Comparison of ENCODE assay signal across 24 cellular contexts in the genomic region with DNA sequence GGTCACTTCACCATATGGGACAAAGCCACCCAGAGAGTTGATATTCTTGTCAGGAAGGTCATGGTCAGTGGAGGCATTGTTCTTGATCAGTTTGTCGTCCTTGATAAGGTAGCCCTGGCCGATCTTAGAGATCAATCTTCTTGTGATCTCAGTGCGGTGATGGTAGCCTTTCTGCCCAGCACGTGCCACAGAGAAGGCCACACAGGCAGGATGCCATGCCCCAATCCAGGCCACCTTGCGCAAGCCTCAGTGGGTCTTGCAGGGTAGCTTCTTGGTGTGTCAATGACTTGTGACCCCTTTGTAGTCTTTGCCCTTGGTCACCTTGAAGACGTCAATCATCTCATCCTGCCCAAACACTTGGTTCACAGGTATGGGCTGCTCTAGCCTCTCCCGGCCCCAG.
DNase-seq lines count a peak whose midpoint lies in the region; ATAC-seq, FAIRE-seq and TF ChIP-seq lines count a peak whose summit lies in the region.
"Had no signal": no experiment of that assay in that cellular context is flagged by ENCODE, and none has a peak within 500 bp of the region (broad histone marks: within the 10 kb centered on the region; RNA-seq: fewer than 3 reads in every experiment).

No MANE protein-coding gene starts in this region.

- no peak overlapping the region for H2BK20ac ChIP-seq in H1 (ENCODE audit: low read length)

- H3K9me3 ChIP-seq in BLaER1 = peaks cover 15% of the 10 kb centered on the region
- H3K9me3 ChIP-seq in H1 (ENCODE audit: insufficient read depth in 2 of 2, low read depth in 1 of 2, low read length in 1 of 2) = peaks cover 2 to 9% of the 10 kb centered on the region in 2 experiments; a peak in 2 of 4 replicates
- H3K9me3 ChIP-seq in SJCRH30 (replicated peaks) = peaks cover 3% of the 10 kb centered on the region; the same call in 1 of the 2 replicates
- H3K9me3 ChIP-seq: Caco-2 had no signal

- H3K9me3 Mint-ChIP-seq in type B pancreatic cell = peaks cover 6% of the 10 kb centered on the region

- 93% methylated on average over 7 of the region's 7 CpGs; no CpG with 5 or more reads in 1 of the 2 experiments for WGBS in H1 (ENCODE audit: extremely low coverage in 1 of 2, insufficient coverage in 1 of 2, insufficient read length in 1 of 2, insufficient replicate concordance in 2 of 2, low coverage in 1 of 2, low lambda C conversion rate in 2 of 2, missing lambda C conversion rate in 1 of 2), 2 experiments

- no peak overlapping the region for H3K4me3 ChIP-seq in BLaER1
- no peak overlapping the region for H3K4me3 ChIP-seq in H1 (ENCODE audit: extremely low read depth in 1 of 4, insufficient read depth in 2 of 4, low read depth in 3 of 4, low read length in 4 of 4)
- H3K4me3 ChIP-seq in SJCRH30 = no peak overlapping the region
- H3K4me3 ChIP-seq: A549 had no signal

- no peak overlapping the region for H2BK120ac ChIP-seq in H1 (replicated peaks; ENCODE audit: low read depth, low read length)

- 0 out of 2 replicates have a peak overlapping the region, but pooled peaks have one; percentile 29 for H4K8ac ChIP-seq in H1 (ENCODE audit: extremely low read depth, insufficient read depth, low read length)

- no peaks in the 10 kb centered on the region for H3K23me2 ChIP-seq in H1 (ENCODE audit: low read depth, low read length)

- no peak overlapping the region for H3K4ac ChIP-seq in H1 (replicated peaks; ENCODE audit: insufficient read length, low read depth, low read length)

- no peak for TF ChIP-seq POLR2A in H1 (IDR thresholded peaks at IDR 0.05; ENCODE audit: control extremely low read depth in 1 of 2, low read depth in 2 of 2, low read length in 2 of 2)

- no peaks in the 10 kb centered on the region for H3K4me1 Mint-ChIP-seq in type B pancreatic cell (ENCODE audit: unreplicated experiment)
- H3K4me1 Mint-ChIP-seq: CD14-positive monocyte; CD4-positive, alpha-beta memory T cell; CD4-positive, CD25-positive, alpha-beta regulatory T cell; CD8-positive, alpha-beta memory T cell had no signal

- no peak overlapping the region for H4K91ac ChIP-seq in H1 (replicated peaks; ENCODE audit: insufficient read length, low read length)

- H3K23ac ChIP-seq in H1 (ENCODE audit: insufficient read length) = no peak overlapping the region

- H3K79me2 ChIP-seq in H1 (ENCODE audit: control insufficient read depth in 1 of 2, insufficient read depth in 2 of 2, low read length in 2 of 2) = no peaks in the 10 kb centered on the region

- ATAC-seq in GM21825 (IDR thresholded peaks at IDR 0.05; ENCODE audit: unreplicated experiment) = no peak
- ATAC-seq: A549 had no signal

- H3K27me3 ChIP-seq in BLaER1 = no peaks in the 10 kb centered on the region
- no peaks in the 10 kb centered on the region for H3K27me3 ChIP-seq in H1 (replicated peaks in 1 of 4; ENCODE audit: control insufficient read depth in 3 of 4, extremely low read depth in 1 of 4, insufficient read depth in 3 of 4, low read length in 3 of 4)
- no peaks in the 10 kb centered on the region for H3K27me3 ChIP-seq in SJCRH30

- no peak overlapping the region for H3K14ac ChIP-seq in H1 (ENCODE audit: insufficient read length)

- no peaks in the 10 kb centered on the region for H3K36me3 ChIP-seq in BLaER1
- no peaks in the 10 kb centered on the region for H3K36me3 ChIP-seq in H1 (ENCODE audit: control insufficient read depth in 2 of 4, insufficient read depth in 4 of 4, low read length in 3 of 4)
- no peaks in the 10 kb centered on the region for H3K36me3 ChIP-seq in SJCRH30

- no peak overlapping the region for H2AK5ac ChIP-seq in H1 (ENCODE audit: low read depth, low read length)

- H4K20me1 ChIP-seq in BLaER1 = no peaks in the 10 kb centered on the region
- H4K20me1 ChIP-seq in H1 (replicated peaks in 1 of 2; ENCODE audit: control insufficient read depth in 1 of 2, insufficient read depth in 2 of 2, low read length in 2 of 2) = no peaks in the 10 kb centered on the region

- no peaks in the 10 kb centered on the region for H3K27me3 Mint-ChIP-seq in type B pancreatic cell

- no peak for FAIRE-seq in H1 (lab: Jason Lieb, UNC)
- FAIRE-seq: A549, D721Med, G401.6, GM12891, GM19239 had no signal

- no peak overlapping the region for H4K5ac ChIP-seq in H1 (ENCODE audit: insufficient read length, low read depth, low read length)

- POLR2A ChIA-PET in H1 (lab: Charles Lee; ENCODE audit: partially characterized antibody) = no interaction called here

- H2AFZ ChIP-seq in H1 (ENCODE audit: low read length) = no peak overlapping the region

- no peaks in the 10 kb centered on the region for H3K79me1 ChIP-seq in H1 (ENCODE audit: low read depth, low read length)

- CTCF ChIA-PET in H1 (lab: Charles Lee; ENCODE audit: partially characterized antibody) = no interaction called here

- H2BK5ac ChIP-seq in H1 (ENCODE audit: low read depth, low read length) = no peak overlapping the region

- H3K4me2 ChIP-seq in BLaER1 (peak overlapping the region; percentile 44), H1 (ENCODE audit: insufficient read depth in 1 of 2, low read depth in 2 of 2, low read length in 2 of 2) (no peak overlapping the region)
- H3K4me2 ChIP-seq: A549 had no signal

- H3K27ac ChIP-seq in BLaER1 (no peak overlapping the region), H1 (ENCODE audit: low read depth, low read length) (no peak overlapping the region), SJCRH30 (no peak overlapping the region), substantia nigra (ENCODE audit: low read depth, low read length, poor library complexity, severe bottlenecking) (no peak overlapping the region)
- H3K27ac ChIP-seq: A549 had no signal

- no peak for TF ChIP-seq CTCF in H1 (IDR thresholded peaks at IDR 0.05; ENCODE audit: control extremely low read depth in 1 of 3, insufficient read depth in 1 of 3, low read depth in 1 of 3, low read length in 3 of 3)
- TF ChIP-seq CTCF in type B pancreatic cell (conservative IDR thresholded peaks at IDR 0.05) = no peak

- H3K18ac ChIP-seq in H1 (ENCODE audit: extremely low read depth, low read length) = no peak overlapping the region

- peaks cover 4% of the 10 kb centered on the region for H3K36me3 Mint-ChIP-seq in type B pancreatic cell
- H3K36me3 Mint-ChIP-seq: CD14-positive monocyte; CD4-positive, alpha-beta memory T cell; CD4-positive, CD25-positive, alpha-beta regulatory T cell; CD8-positive, alpha-beta memory T cell had no signal

- peaks cover 21% of the 10 kb centered on the region for H3K4me1 ChIP-seq in BLaER1
- H3K4me1 ChIP-seq in H1 (replicated peaks in 1 of 4; ENCODE audit: control insufficient read depth in 3 of 4, insufficient read depth in 4 of 4, low read length in 3 of 4) = no peaks in the 10 kb centered on the region; a peak in 1 of 7 replicates
- H3K4me1 ChIP-seq in SJCRH30 = no peaks in the 10 kb centered on the region
- H3K4me1 ChIP-seq: A549, Caco-2 had no signal

- no peak for TF ChIP-seq EP300 in H1 (IDR thresholded peaks at IDR 0.05; ENCODE audit: borderline replicate concordance in 1 of 2, low read depth in 2 of 2, low read length in 2 of 2)

- peak; percentile 1 for DNase-seq in A172 (ENCODE audit: low spot score)
- no peak for DNase-seq in H1 (ENCODE audit: low read depth in 1 of 2, low spot score in 2 of 2)
- peak; percentile 39 for DNase-seq in type B pancreatic cell (ENCODE audit: extremely low spot score, unreplicated experiment)
- DNase-seq in SJCRH30 = no peak
- DNase-seq in substantia nigra (lab: John Stamatoyannopoulos, UW) = no peak
- DNase-seq: 8988T; AML-193; C1 segment of cervical spinal cord; Caco-2; Calu3; CD4-positive, alpha-beta memory T cell; CD4-positive, CD25-positive, alpha-beta regulatory T cell; CD8-positive, alpha-beta memory T cell; DMS79 treated with DMSO at 0.1 percent for 48 hours; GF-D8 had no signal

- H3K4me3 Mint-ChIP-seq in type B pancreatic cell = no peak overlapping the region
- H3K4me3 Mint-ChIP-seq: B cell; CD14-positive monocyte; CD4-positive, alpha-beta memory T cell; CD4-positive, CD25-positive, alpha-beta regulatory T cell; CD8-positive, alpha-beta memory T cell had no signal

- H2BK15ac ChIP-seq in H1 (ENCODE audit: low read length) = no peak overlapping the region

- no peak overlapping the region for H3K56ac ChIP-seq in H1 (replicated peaks; ENCODE audit: insufficient read length, low read depth, low read length)

- no peak overlapping the region for H2BK12ac ChIP-seq in H1 (ENCODE audit: low read depth, low read length)

- H3K9ac ChIP-seq in BLaER1 (no peak overlapping the region), H1 (replicated peaks in 1 of 4; ENCODE audit: extremely low read depth in 1 of 4, low read depth in 3 of 4, low read length in 3 of 4) (no peak overlapping the region)

- H3K27ac Mint-ChIP-seq in type B pancreatic cell = no peak overlapping the region
- H3K27ac Mint-ChIP-seq: B cell; CD14-positive monocyte; CD4-positive, CD25-positive, alpha-beta regulatory T cell; CD8-positive, alpha-beta memory T cell had no signal

- no peak for TF ChIP-seq RAD21 in H1 (IDR thresholded peaks at IDR 0.05 in 1 of 2, conservative IDR thresholded peaks at IDR 0.05 in 1 of 2; ENCODE audit: low read depth in 2 of 2, low read length in 2 of 2)

TF ChIP-seq in H1, 55 proteins besides CTCF, POLR2A, EP300 and RAD21 (continues in another document):
- TF ChIP-seq NANOG (IDR thresholded peaks at IDR 0.05; ENCODE audit: insufficient read depth, low read depth, low read length, poor library complexity, severe bottlenecking) (no peak), CTBP2 (IDR thresholded peaks at IDR 0.05; ENCODE audit: borderline replicate concordance, insufficient read depth, insufficient read length, low read length) (no peak), KDM5A (IDR thresholded peaks at IDR 0.05; ENCODE audit: low read length) (no peak), TAF1 (IDR thresholded peaks at IDR 0.05; ENCODE audit: low read depth, low read length) (no peak), SIN3A (conservative IDR thresholded peaks at IDR 0.05 in 1 of 2, IDR thresholded peaks at IDR 0.05 in 1 of 2; ENCODE audit: low read depth in 1 of 2, low read length in 2 of 2) (no peak), EZH2 (IDR thresholded peaks at IDR 0.05; ENCODE audit: low read depth, low read length, severe bottlenecking) (no peak), JUN (IDR thresholded peaks at IDR 0.05; ENCODE audit: low read depth, low read length) (no peak)
- TF ChIP-seq, protein P1, sequence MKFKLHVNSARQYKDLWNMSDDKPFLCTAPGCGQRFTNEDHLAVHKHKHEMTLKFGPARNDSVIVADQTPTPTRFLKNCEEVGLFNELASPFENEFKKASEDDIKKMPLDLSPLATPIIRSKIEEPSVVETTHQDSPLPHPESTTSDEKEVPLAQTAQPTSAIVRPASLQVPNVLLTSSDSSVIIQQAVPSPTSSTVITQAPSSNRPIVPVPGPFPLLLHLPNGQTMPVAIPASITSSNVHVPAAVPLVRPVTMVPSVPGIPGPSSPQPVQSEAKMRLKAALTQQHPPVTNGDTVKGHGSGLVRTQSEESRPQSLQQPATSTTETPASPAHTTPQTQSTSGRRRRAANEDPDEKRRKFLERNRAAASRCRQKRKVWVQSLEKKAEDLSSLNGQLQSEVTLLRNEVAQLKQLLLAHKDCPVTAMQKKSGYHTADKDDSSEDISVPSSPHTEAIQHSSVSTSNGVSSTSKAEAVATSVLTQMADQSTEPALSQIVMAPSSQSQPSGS (IDR thresholded peaks at IDR 0.05; ENCODE audit: low read length) = no peak

Comparison
In these comparisons a context has a peak if more than half of its experiments do, and no peak if none do; other contexts are left out.
1. DNase-seq: peak in A172 (single experiment) and type B pancreatic cell (single experiment); none in H1 (0 of 2), SJCRH30 (0 of 2) and substantia nigra (0 of 49).